In genomic region chr4:155073852-155074251, GRCh38 we compare ENCODE assay signal across 27 cellular contexts.
"Had no signal": no experiment of that assay in that cellular context is flagged by ENCODE, and none has a peak within 500 bp of the region (broad histone marks: within the 10 kb centered on the region; RNA-seq: fewer than 3 reads in every experiment).

No MANE protein-coding gene starts in this region.

- H3K4me3 ChIP-seq: adrenal gland, body of pancreas, breast epithelium, K562, Peyer's patch, SJSA1 had no signal

- H3K36me3 ChIP-seq: adrenal gland, breast epithelium, Peyer's patch, SJSA1 had no signal

- H3K9ac ChIP-seq: SK-N-SH had no signal

- DNase-seq: activated CD4-positive, alpha-beta T cell treated with anti-CD3 and anti-CD28 coated beads for 36 hours; activated CD4-positive, alpha-beta T cell treated with anti-CD3 and anti-CD28 coated beads, Interleukin-2, amount 10 ng/mL, durations not matched to agents 7 days and 5 days; activated CD4-positive, alpha-beta T cell treated with anti-CD3 and anti-CD28 coated beads, Interleukin-2, amount 50 U/mL, for 48 hours; activated CD8-positive, alpha-beta T cell treated with anti-CD3 and anti-CD28 coated beads, Interleukin-2, amount 10 ng/mL, durations not matched to agents 7 days and 5 days; activated gamma-delta T cell; activated naive CD4-positive, alpha-beta T cell treated with Interleukin-2 at 50 U/mL for 16 hours; activated naive CD8-positive, alpha-beta T cell treated with anti-CD3 and anti-CD28 coated beads, Interleukin-2, amount 10 ng/mL, durations not matched to agents 7 days and 5 days; activated T-cell treated with anti-CD3 and anti-CD28 coated beads, Interleukin-2, amount 50 U/mL, for 24 hours; adrenal gland; body of pancreas; NCI-H1092 treated with DMSO at 0.1 percent for 48 hours; NCI-H146; NCI-H187; NCI-H2029 treated with DMSO at 0.1 percent for 48 hours; NCI-H345; NCI-H524 treated with DMSO at 0.1 percent for 48 hours; NK-92 treated with Interleukin-12 subunit alpha and Interleukin-12 subunit beta, amount 100 ng/mL, for 24 hours; PC-3; Peyer's patch; RPMI8226; SHP77 treated with DMSO at 0.1 percent for 48 hours; SK-N-SH had no signal

- H3K4me1 ChIP-seq: breast epithelium, Peyer's patch, SJSA1 had no signal

- ATAC-seq: activated CD4-positive, alpha-beta T cell treated with anti-CD3 and anti-CD28 coated beads for 36 hours; activated CD4-positive, CD25-positive, alpha-beta regulatory T cell treated with anti-CD3 and anti-CD28 coated beads, Interleukin-2, amount 50 U/mL, for 24 hours; activated CD8-positive, alpha-beta T cell treated with anti-CD3 and anti-CD28 coated beads, Interleukin-2, amount 10 ng/mL, durations not matched to agents 7 days and 5 days; body of pancreas; K562; PC-3; WTC11 had no signal

- H3K27ac ChIP-seq: adrenal gland, breast epithelium, Peyer's patch, SJSA1 had no signal

- H3K27me3 ChIP-seq: adrenal gland, body of pancreas, breast epithelium, Peyer's patch, SJSA1 had no signal

- H3K9me3 ChIP-seq: adrenal gland, body of pancreas, breast epithelium, Peyer's patch, SJSA1, SK-N-SH had no signal
